Comparison of ENCODE assay signal across 18 cellular contexts in genomic region chr3:4645468-4645867, GRCh38.
DNase-seq lines count a peak whose midpoint lies in the region; FAIRE-seq and TF ChIP-seq lines count a peak whose summit lies in the region.
"Had no signal": no experiment of that assay in that cellular context is flagged by ENCODE, and none has a peak within 500 bp of the region (broad histone marks: within the 10 kb centered on the region; RNA-seq: fewer than 3 reads in every experiment).

No MANE protein-coding gene starts in this region.

- TF ChIP-seq POLR2A in esophagus muscularis mucosa (IDR thresholded peaks at IDR 0.05; ENCODE audit: low read depth), result no peak

- no peaks in the 10 kb centered on the region for H3K27me3 ChIP-seq in esophagus muscularis mucosa
- H3K27me3 ChIP-seq: BLaER1 had no signal

- no peak for TF ChIP-seq EP300 in esophagus muscularis mucosa (IDR thresholded peaks at IDR 0.05)

- H3K4me3 ChIP-seq in esophagus muscularis mucosa, result peak overlapping the region in 1 of 4 donors; percentile 4
- H3K4me3 ChIP-seq: BLaER1, K562 had no signal

- peak; percentile 19 for DNase-seq in activated CD4-positive, alpha-beta T cell treated with anti-CD3 and anti-CD28 coated beads for 48 hours
- DNase-seq in activated CD4-positive, alpha-beta T cell treated with anti-CD3 and anti-CD28 coated beads, Interleukin-2, amount 50 U/mL, for 1 hour, result no peak
- DNase-seq in stimulated activated CD4-positive, alpha-beta T cell treated with anti-CD3 and anti-CD28 coated beads, Interleukin-1b, Interleukin-23, amount 100 ng/mL, for 48 hours, result peak; percentile 18
- DNase-seq in stimulated activated CD4-positive, alpha-beta T cell treated with anti-CD3 and anti-CD28 coated beads, Interleukin-2, amount 100 ng/mL, for 24 hours, result no peak
- no peak for DNase-seq in esophagus muscularis mucosa (ENCODE audit: extremely low spot score)
- no peak for DNase-seq in NCI-H345 treated with DMSO at 0.1 percent for 48 hours (lab: John Stamatoyannopoulos, UW; ENCODE audit: unreplicated experiment)
- no peak for DNase-seq in RCC 7860 (ENCODE audit: low spot score)
- DNase-seq in NCI-H524 (lab: John Stamatoyannopoulos, UW), result no peak
- DNase-seq: 8988T, COR-L47, NCI-H1048, NCI-H146, NCI-H2107, NCI-H748 treated with DMSO at 0.1 percent for 48 hours, PC-3 had no signal

- no peaks in the 10 kb centered on the region for H3K9me3 ChIP-seq in esophagus muscularis mucosa

- FAIRE-seq in RCC 7860 (lab: Jason Lieb, UNC), result no peak
- FAIRE-seq: H1, K562 had no signal

- H3K36me3 ChIP-seq in esophagus muscularis mucosa, result peaks cover 14 to 61% (median 51%) of the 10 kb centered on the region in 4 donors

- H3K4me1 ChIP-seq in esophagus muscularis mucosa, result peaks cover 0 to 47% (median 39%) of the 10 kb centered on the region in 4 donors
- H3K4me1 ChIP-seq: BLaER1 had no signal

- intact Hi-C loops in esophagus muscularis mucosa (cut with DNase I), result no loop called here

- 77% methylated on average over 6 of the region's 6 CpGs for WGBS in esophagus muscularis mucosa

- TF ChIP-seq CTCF in esophagus muscularis mucosa (IDR thresholded peaks at IDR 0.05), result no peak

- H3K27ac ChIP-seq in esophagus muscularis mucosa (replicated peaks in 1 of 4), result peak overlapping the region; percentile 32 to 79 (median 71)
- H3K27ac ChIP-seq: BLaER1 had no signal

Comparison
In these comparisons a context has a peak if more than half of its experiments do, and no peak if none do; other contexts are left out.
1. DNase-seq: peak in activated CD4-positive, alpha-beta T cell treated with anti-CD3 and anti-CD28 coated beads for 48 hours (single experiment) and stimulated activated CD4-positive, alpha-beta T cell treated with anti-CD3 and anti-CD28 coated beads, Interleukin-1b, Interleukin-23, amount 100 ng/mL, for 48 hours (single experiment); none in activated CD4-positive, alpha-beta T cell treated with anti-CD3 and anti-CD28 coated beads, Interleukin-2, amount 50 U/mL, for 1 hour (single experiment), stimulated activated CD4-positive, alpha-beta T cell treated with anti-CD3 and anti-CD28 coated beads, Interleukin-2, amount 100 ng/mL, for 24 hours (0 of 2), esophagus muscularis mucosa (single experiment), NCI-H345 treated with DMSO at 0.1 percent for 48 hours (single experiment), RCC 7860 (single experiment) and NCI-H524 (0 of 2).